Comparison of ENCODE assay signal across 15 cellular contexts in the genomic region with DNA sequence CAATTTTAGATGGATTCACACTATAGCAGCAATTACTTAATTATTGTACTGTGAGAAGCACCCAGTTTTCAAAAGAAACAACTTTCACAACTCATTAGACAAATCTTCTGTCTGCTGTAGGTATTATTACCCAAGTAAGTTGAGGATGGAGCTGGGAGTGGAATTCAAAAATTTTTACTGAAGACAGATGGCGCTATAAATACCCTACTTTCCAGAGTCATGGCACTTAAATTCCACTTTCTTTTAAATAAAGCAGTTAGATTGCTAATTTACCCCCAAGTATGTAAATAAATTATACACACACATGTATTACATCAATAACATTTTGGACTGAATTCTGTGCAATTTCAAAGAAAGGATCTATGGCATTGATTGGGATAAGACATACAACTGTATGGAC.
"Had no signal": no experiment of that assay in that cellular context is flagged by ENCODE, and none has a peak within 500 bp of the region (broad histone marks: within the 10 kb centered on the region; RNA-seq: fewer than 3 reads in every experiment).

No MANE protein-coding gene starts in this region.

- DNase-seq: activated CD4-positive, alpha-beta memory T cell treated with anti-CD3 and anti-CD28 coated beads, Interleukin-2, amount 10 ng/mL, durations not matched to agents 7 days and 5 days; activated CD4-positive, alpha-beta T cell treated with anti-CD3 and anti-CD28 coated beads for 4 hours; activated effector memory CD4-positive, alpha-beta T cell treated with Interleukin-2 at 50 U/mL for 16 hours; activated T-cell treated with anti-CD3 and anti-CD28 coated beads, Interleukin-2, amount 50 U/mL, for 4 hours; gastrocnemius medialis; heart right ventricle; left colon; lower lobe of right lung; occipital lobe; stimulated activated CD4-positive, alpha-beta T cell treated with anti-CD3 and anti-CD28 coated beads, Interleukin-4, amount 100 ng/mL, for 24 hours; stimulated activated naive CD4-positive, alpha-beta T cell; tibial artery had no signal

- H3K36me3 ChIP-seq: gastrocnemius medialis, heart right ventricle, lower lobe of right lung, tibial artery had no signal

- H3K4me3 ChIP-seq: gastrocnemius medialis, heart right ventricle, lower lobe of right lung, skin epidermis, tibial artery had no signal

- ATAC-seq: activated naive CD4-positive, alpha-beta T cell treated with anti-CD3 and anti-CD28 coated beads, Interleukin-2, amount 50 U/mL, for 72 hours; activated T-cell treated with anti-CD3 and anti-CD28 coated beads, Interleukin-2, amount 50 U/mL, for 4 hours; gastrocnemius medialis; heart right ventricle; lower lobe of right lung; WTC11 had no signal

- H3K27me3 ChIP-seq: gastrocnemius medialis, heart right ventricle, tibial artery had no signal

- H3K27ac ChIP-seq: gastrocnemius medialis, heart right ventricle, lower lobe of right lung, skin epidermis, tibial artery had no signal

- H3K9me3 ChIP-seq: gastrocnemius medialis, heart right ventricle, lower lobe of right lung, tibial artery had no signal

- H3K4me1 ChIP-seq: gastrocnemius medialis, heart right ventricle, lower lobe of right lung, tibial artery had no signal
